13 cellular contexts compared by ENCODE assay signal in genomic region chr19:31676271-31677004, GRCh38.
DNase-seq lines count a peak whose midpoint lies in the region; ATAC-seq and TF ChIP-seq lines count a peak whose summit lies in the region.
"Had no signal": no experiment of that assay in that cellular context is flagged by ENCODE, and none has a peak within 500 bp of the region (broad histone marks: within the 10 kb centered on the region; RNA-seq: fewer than 3 reads in every experiment).

No MANE protein-coding gene starts in this region.

- H3K4me3 ChIP-seq in HEK293 (ENCODE audit: low read depth, low read length), result no peak overlapping the region

- no peak overlapping the region for H3K27ac ChIP-seq in HEK293 (ENCODE audit: extremely low read depth, low read depth, low read length)

- CTCF ChIA-PET in HEK293 (lab: Yijun Ruan, JAX), result interaction anchor here (0.6 to 2.5 kb wide), 12 partner anchors 9 to 876 kb away, joined by 3 to 8 read pairs (median 4); no protein-coding TSS in a partner anchor
- CTCF ChIA-PET in activated CD4-positive, alpha-beta memory T cell treated with anti-CD3 and anti-CD28 coated beads, Interleukin-2, amount 10 ng/mL, durations not matched to agents 7 days and 5 days (lab: Charles Lee), result interaction anchor here (1.6 kb wide), 1 partner anchor 548 kb away, joined by 4 read pairs; no protein-coding TSS in a partner anchor

- H3K4me1 ChIP-seq in HEK293 (ENCODE audit: control insufficient read depth, insufficient read depth, low read length), result peaks cover 7% of the 10 kb centered on the region

- peak; percentile 69; the same call in 1 of the 2 replicates for TF ChIP-seq CTCF in HEK293 (tag by site-specific recombination; IDR thresholded peaks at IDR 0.05)

- H3K27ac Mint-ChIP-seq in activated CD4-positive, alpha-beta memory T cell treated with anti-CD3 and anti-CD28 coated beads, Interleukin-2, amount 10 ng/mL, durations not matched to agents 7 days and 5 days, result no peak overlapping the region
- H3K27ac Mint-ChIP-seq: activated naive CD8-positive, alpha-beta T cell had no signal

- no peak overlapping the region for H3K4me3 Mint-ChIP-seq in activated CD4-positive, alpha-beta memory T cell treated with anti-CD3 and anti-CD28 coated beads, Interleukin-2, amount 10 ng/mL, durations not matched to agents 7 days and 5 days
- H3K4me3 Mint-ChIP-seq: activated naive CD8-positive, alpha-beta T cell had no signal

- in situ Hi-C loops in SK-MEL-5 (cut with HindIII; ENCODE audit: low pct_unique_long_range_greater_than_20kb, low sequenced_read_pairs), result no loop called here

- H3K4me1 Mint-ChIP-seq in activated CD4-positive, alpha-beta memory T cell treated with anti-CD3 and anti-CD28 coated beads, Interleukin-2, amount 10 ng/mL, durations not matched to agents 7 days and 5 days, result no peaks in the 10 kb centered on the region

- ATAC-seq in HG03442 (IDR thresholded peaks at IDR 0.05; ENCODE audit: unreplicated experiment), result no peak
- ATAC-seq in HG02884 (IDR thresholded peaks at IDR 0.05; ENCODE audit: unreplicated experiment), result no peak

- DNase-seq in AG08395 (ENCODE audit: low spot score) (peak; percentile 4), SK-MEL-5 (ENCODE audit: low read depth, low spot score) (peak; percentile 55), kidney tubule cell (ENCODE audit: low spot score) (peak; percentile 1), NCI-H748 treated with DMSO at 0.1 percent for 48 hours (lab: John Stamatoyannopoulos, UW) (no peak)
- no peak for DNase-seq in activated CD4-positive, alpha-beta memory T cell treated with anti-CD3 and anti-CD28 coated beads, Interleukin-2, amount 10 ng/mL, durations not matched to agents 7 days and 5 days
- DNase-seq: activated CD4-positive, alpha-beta T cell treated with anti-CD3 and anti-CD28 coated beads, Interleukin-2, amount 50 U/mL, for 1 hour; Calu3; effector memory CD4-positive, alpha-beta T cell; stimulated activated CD4-positive, alpha-beta T cell treated with anti-CD3 and anti-CD28 coated beads, Interleukin-4, amount 100 ng/mL, for 24 hours had no signal

- no peaks in the 10 kb centered on the region for H3K9me3 Mint-ChIP-seq in activated CD4-positive, alpha-beta memory T cell treated with anti-CD3 and anti-CD28 coated beads, Interleukin-2, amount 10 ng/mL, durations not matched to agents 7 days and 5 days

- no peaks in the 10 kb centered on the region for H3K27me3 Mint-ChIP-seq in activated CD4-positive, alpha-beta memory T cell treated with anti-CD3 and anti-CD28 coated beads, Interleukin-2, amount 10 ng/mL, durations not matched to agents 7 days and 5 days

- H3K36me3 Mint-ChIP-seq in activated CD4-positive, alpha-beta memory T cell treated with anti-CD3 and anti-CD28 coated beads, Interleukin-2, amount 10 ng/mL, durations not matched to agents 7 days and 5 days (ENCODE audit: low read depth), result no peaks in the 10 kb centered on the region
- H3K36me3 Mint-ChIP-seq: activated naive CD8-positive, alpha-beta T cell had no signal

- H3K9me3 ChIP-seq in HEK293 (ENCODE audit: control insufficient read depth, insufficient read depth, low read depth, low read length), result peaks cover 3% of the 10 kb centered on the region; the same call in 1 of the 2 replicates

- POLR2A ChIA-PET in HEK293 (lab: Yijun Ruan, JAX), result no interaction called here
- POLR2A ChIA-PET in activated CD4-positive, alpha-beta memory T cell treated with anti-CD3 and anti-CD28 coated beads, Interleukin-2, amount 10 ng/mL, durations not matched to agents 7 days and 5 days (lab: Charles Lee), result no interaction called here

- no peaks in the 10 kb centered on the region; a peak in 1 of 3 replicates for H3K36me3 ChIP-seq in HEK293 (ENCODE audit: control insufficient read depth in 2 of 2, insufficient read depth in 1 of 2, low read length in 2 of 2)

TF ChIP-seq in HEK293, 187 proteins besides CTCF, POLR2A, EP300 and RAD21:
- TF ChIP-seq ZNF366 (tag by site-specific recombination; conservative IDR thresholded peaks at IDR 0.05) (peak; percentile 80), ZNF747 (tag by site-specific recombination; IDR thresholded peaks at IDR 0.05) (no peak), ZNF654 (tag by site-specific recombination; IDR thresholded peaks at IDR 0.05; ENCODE audit: low read depth) (peak; percentile 8; the same call in 1 of the 2 replicates)

Comparison
In these comparisons a context has a peak if more than half of its experiments do, and no peak if none do; other contexts are left out.
1. DNase-seq: peak in AG08395 (single experiment), SK-MEL-5 (single experiment) and kidney tubule cell (single experiment); none in activated CD4-positive, alpha-beta memory T cell treated with anti-CD3 and anti-CD28 coated beads, Interleukin-2, amount 10 ng/mL, durations not matched to agents 7 days and 5 days (single experiment) and NCI-H748 treated with DMSO at 0.1 percent for 48 hours (single experiment).